In the genomic region with DNA sequence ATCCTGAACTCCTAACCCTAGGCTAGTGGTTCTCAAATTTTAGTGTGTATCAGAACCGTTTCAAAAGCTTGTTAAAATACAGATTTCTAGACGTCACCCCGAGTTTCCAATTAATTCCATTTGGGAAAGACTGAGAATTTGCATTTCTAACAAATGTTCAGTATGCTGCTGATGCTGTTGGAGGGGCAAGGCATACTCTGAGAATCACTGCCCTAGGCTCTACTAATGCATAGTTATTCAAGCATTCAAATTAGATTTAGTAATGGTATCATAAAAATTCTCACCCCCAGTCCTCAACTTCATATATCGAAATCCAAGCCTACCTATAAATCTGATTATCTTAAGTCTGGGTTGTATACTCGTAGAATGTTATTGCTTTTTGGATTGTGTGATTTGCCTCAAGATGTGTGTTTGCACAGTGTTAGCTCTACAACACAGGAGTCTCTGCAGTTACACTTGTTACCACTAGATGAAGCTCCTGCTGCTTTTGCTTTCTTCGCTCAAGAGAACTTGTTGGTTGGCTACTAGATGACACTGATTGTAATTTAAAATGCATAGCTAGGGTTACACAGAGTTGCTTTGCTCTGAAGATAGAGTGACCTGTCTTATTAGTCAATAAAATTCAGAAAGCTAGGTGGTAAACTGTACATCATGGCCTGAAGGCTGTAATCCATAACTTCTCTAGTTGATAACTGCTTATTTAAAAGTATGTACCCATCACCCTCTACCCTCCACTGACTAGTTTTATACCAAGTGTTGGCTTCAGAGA, we compare ENCODE assay signal across 8 cellular contexts. TPM values are rescaled to one million over a fixed set of nuclear protein-coding genes. Genes with fewer than 3 reads are reported as not detected.
DNase-seq lines count a peak whose midpoint lies in the region; ATAC-seq and TF ChIP-seq lines count a peak whose summit lies in the region.

No MANE protein-coding gene starts in this region.

- H3K4me3 Mint-ChIP-seq in natural killer cell, result no peak overlapping the region

- no peaks in the 10 kb centered on the region for H3K9me3 Mint-ChIP-seq in natural killer cell

- no peaks in the 10 kb centered on the region for H3K9me3 ChIP-seq in A673 (ENCODE audit: low read depth, low read length, poor library complexity, severe bottlenecking)

- H3K36me3 ChIP-seq in A673 (ENCODE audit: insufficient read depth, low read length, poor library complexity, severe bottlenecking), result no peaks in the 10 kb centered on the region

- peak; percentile 94 for TF ChIP-seq CTCF in A673 (conservative IDR thresholded peaks at IDR 0.05; ENCODE audit: low read depth, low read length)
- peak; percentile 98 for TF ChIP-seq CTCF in GM12801 (IDR thresholded peaks at IDR 0.05; ENCODE audit: extremely low read depth, insufficient read length)
- peak; percentile 99 for TF ChIP-seq CTCF in LNCAP (IDR thresholded peaks at IDR 0.05)
- peak; percentile 99 for TF ChIP-seq CTCF in epithelial cell of proximal tubule (conservative IDR thresholded peaks at IDR 0.05; ENCODE audit: low read depth, low read length)
- TF ChIP-seq CTCF in natural killer cell (IDR thresholded peaks at IDR 0.05), result peak; percentile 90

- CTCF ChIA-PET in A673 (lab: Charles Lee), result interaction anchor here (0.5 to 1.3 kb wide), 12 partner anchors 8 to 522 kb away, joined by 3 to 18 read pairs (median 3); a partner anchor contains a TSS

- DNase-seq in A673 (ENCODE audit: low spot score) (peak; percentile 77), HCEC 1CT (peak; percentile 74), SK-N-DZ (ENCODE audit: low spot score) (peak; percentile 41), epithelial cell of proximal tubule (ENCODE audit: low read depth) (no peak), natural killer cell (no peak), HK-2 (ENCODE audit: unreplicated experiment) (no peak)

- H3K27me3 Mint-ChIP-seq in natural killer cell (ENCODE audit: low read depth in 2 of 2), result peaks cover 0 to 4% of the 10 kb centered on the region in 2 donors

- no peaks in the 10 kb centered on the region for H3K36me3 Mint-ChIP-seq in natural killer cell

- intact Hi-C loops in A673 (cut with micrococcal nuclease; ENCODE audit: unreplicated experiment) (loop anchor here (1.0 to 5.0 kb wide), 4 partner anchors 114 to 294 kb away; a partner anchor contains a TSS), natural killer cell (cut with micrococcal nuclease) (loop anchor here (1.0 kb wide), 1 partner anchor 294 kb away; no protein-coding TSS in a partner anchor)

- no peak overlapping the region for H3K27ac Mint-ChIP-seq in natural killer cell

- ATAC-seq in natural killer cell, result peak; percentile 87 to 99 (median 99)

- BruUV-seq in A673 (replicated peaks; lab: Mats Ljungman, UMichigan), result no TSS peak

- peaks cover 3% of the 10 kb centered on the region for H3K4me1 ChIP-seq in A673 (ENCODE audit: insufficient read depth, low read length, poor library complexity, severe bottlenecking)

- H3K27ac ChIP-seq in A673 (ENCODE audit: low read depth, low read length, poor library complexity, severe bottlenecking), result no peak overlapping the region

- H3K27me3 ChIP-seq in A673 (replicated peaks; ENCODE audit: insufficient read depth, low read depth, low read length, poor library complexity), result no peaks in the 10 kb centered on the region

- H3K4me1 Mint-ChIP-seq in natural killer cell, result peaks cover 6 to 7% of the 10 kb centered on the region in 2 donors

- H3K4me3 ChIP-seq in A673 (ENCODE audit: low read depth, low read length, poor library complexity, severe bottlenecking) (no peak overlapping the region), epithelial cell of proximal tubule (ENCODE audit: low read depth, low read length) (no peak overlapping the region)

- POLR2A ChIA-PET in A673 (lab: Charles Lee; ENCODE audit: low non-redundant PET), result no interaction called here

RNA-seq across cellular contexts. Expression of a gene that starts 7.5 kb away (rescaled TPM):
- total RNA-seq in A673 (2021), result 2.0 and 2.6 TPM in 2 replicates
- not detected in 2 replicates for polyA plus RNA-seq in SK-N-DZ (2014; cell fraction: cytosol; rRNA removed)
- polyA plus RNA-seq in SK-N-DZ (2014; cell fraction: nucleus; rRNA removed), result not detected in 2 replicates
- 28.0 and 45.6 TPM in 2 replicates for total RNA-seq in epithelial cell of proximal tubule
- 10 to 100 TPM; 41.5 to 81.8 (median 79.2) TPM for total RNA-seq in natural killer cell

Comparison
In these comparisons a context has a peak if more than half of its experiments do, and no peak if none do; other contexts are left out.
1. DNase-seq: peak in A673 (single experiment), HCEC 1CT (single experiment) and SK-N-DZ (single experiment); none in epithelial cell of proximal tubule (single experiment), natural killer cell (single experiment) and HK-2 (single experiment).
2. Peak in every context shown above with its lines, with median percentiles within 50 percentile points of each other: CTCF ChIP-seq.